In genomic region chr2:3575534-3576324, GRCh38 we compare ENCODE assay signal across 9 cellular contexts. TPM values are rescaled to one million over a fixed set of nuclear protein-coding genes. Genes with fewer than 3 reads are reported as not detected.
DNase-seq lines count a peak whose midpoint lies in the region; ATAC-seq and TF ChIP-seq lines count a peak whose summit lies in the region.
"Had no signal": no experiment of that assay in that cellular context is flagged by ENCODE, and none has a peak within 500 bp of the region (broad histone marks: within the 10 kb centered on the region; RNA-seq: fewer than 3 reads in every experiment).

No MANE protein-coding gene starts in this region.

- no peak for DNase-seq in A673 (ENCODE audit: low spot score)
- peak; percentile 42 for DNase-seq in activated CD4-positive, alpha-beta memory T cell treated with anti-CD3 and anti-CD28 coated beads for 36 hours
- DNase-seq in epithelial cell of prostate (ENCODE audit: low read depth, low spot score), result no peak
- no peak for DNase-seq in SHP77 treated with DMSO at 0.1 percent for 48 hours (lab: John Stamatoyannopoulos, UW)
- DNase-seq in GM10248 (ENCODE audit: extremely low spot score), result no peak

- H3K27me3 ChIP-seq in A673 (replicated peaks; ENCODE audit: insufficient read depth, low read depth, low read length, poor library complexity), result no peaks in the 10 kb centered on the region

- TF ChIP-seq CTCF in A673 (conservative IDR thresholded peaks at IDR 0.05; ENCODE audit: low read depth, low read length) (no peak), nephron (IDR thresholded peaks at IDR 0.05; ENCODE audit: unreplicated experiment in 3 of 3) (no peak), GM10248 (IDR thresholded peaks at IDR 0.05; ENCODE audit: control extremely low read depth, extremely low read depth, low read depth, missing control alignments) (no peak)

- BruUV-seq in A673 (replicated peaks; lab: Mats Ljungman, UMichigan), result no TSS peak

- ATAC-seq in GM19397 (IDR thresholded peaks at IDR 0.05; ENCODE audit: unreplicated experiment), result peak; percentile 35
- ATAC-seq in HG03520 (IDR thresholded peaks at IDR 0.05; ENCODE audit: unreplicated experiment), result peak; percentile 21

- POLR2A ChIA-PET in A673 (lab: Charles Lee; ENCODE audit: low non-redundant PET) (no interaction called here), GM10248 (lab: Yijun Ruan, JAX) (interaction anchor here (0.9 kb wide), 1 partner anchor 9 kb away, joined by 3 read pairs; no protein-coding TSS in a partner anchor)
- POLR2A ChIA-PET in activated CD4-positive, alpha-beta memory T cell treated with anti-CD3 and anti-CD28 coated beads for 36 hours (lab: Charles Lee), result interaction anchor here (1.2 to 7.7 kb wide), 5 partner anchors 9 to 76 kb away, joined by 3 to 61 read pairs (median 5); partner anchors contain the start of genes ADI1 and RNASEH1

- CTCF ChIA-PET in A673 (lab: Charles Lee) (no interaction called here), GM10248 (lab: Yijun Ruan, JAX) (interaction anchor here (1.1 to 1.4 kb wide), 2 partner anchors 9 to 19 kb away, joined by 3 to 4 read pairs; no protein-coding TSS in a partner anchor)
- CTCF ChIA-PET in activated CD4-positive, alpha-beta memory T cell treated with anti-CD3 and anti-CD28 coated beads for 36 hours (lab: Charles Lee), result interaction anchor here (0.9 to 1.3 kb wide), 3 partner anchors 9 to 76 kb away, joined by 3 to 4 read pairs (median 4); partner anchors contain the start of gene RNASEH1

- peaks cover 44% of the 10 kb centered on the region for H3K4me1 Mint-ChIP-seq in activated CD4-positive, alpha-beta memory T cell treated with anti-CD3 and anti-CD28 coated beads for 36 hours (ENCODE audit: low read depth)
- H3K4me1 Mint-ChIP-seq in nephron, result peaks cover 42% of the 10 kb centered on the region

- H3K27me3 Mint-ChIP-seq in activated CD4-positive, alpha-beta memory T cell treated with anti-CD3 and anti-CD28 coated beads for 36 hours, result no peaks in the 10 kb centered on the region
- H3K27me3 Mint-ChIP-seq in nephron (ENCODE audit: low read depth), result no peaks in the 10 kb centered on the region

- peak overlapping the region; percentile 68 for H3K4me3 ChIP-seq in A673 (ENCODE audit: low read depth, low read length, poor library complexity, severe bottlenecking)

- H3K27ac Mint-ChIP-seq in activated CD4-positive, alpha-beta memory T cell treated with anti-CD3 and anti-CD28 coated beads for 36 hours, result peak overlapping the region; percentile 93
- peak overlapping the region; percentile 46 to 92 (median 92) for H3K27ac Mint-ChIP-seq in nephron

- intact Hi-C loops in A673 (cut with micrococcal nuclease; ENCODE audit: unreplicated experiment), result loop anchor here (1.0 kb wide), 1 partner anchor 17 kb away; the partner anchor contains the start of gene RNASEH1
- intact Hi-C loops in activated CD4-positive, alpha-beta memory T cell treated with anti-CD3 and anti-CD28 coated beads for 36 hours (cut with micrococcal nuclease), result loop anchor here (1.0 to 2.0 kb wide), 5 partner anchors 18 to 353 kb away; partner anchors contain the start of genes ADI1 and EIPR1

- peak overlapping the region; percentile 98 for H3K4me3 Mint-ChIP-seq in activated CD4-positive, alpha-beta memory T cell treated with anti-CD3 and anti-CD28 coated beads for 36 hours
- peak overlapping the region; percentile 91 to 97 (median 96) for H3K4me3 Mint-ChIP-seq in nephron

- peaks cover 51% of the 10 kb centered on the region for H3K36me3 Mint-ChIP-seq in activated CD4-positive, alpha-beta memory T cell treated with anti-CD3 and anti-CD28 coated beads for 36 hours
- H3K36me3 Mint-ChIP-seq in nephron (ENCODE audit: low read depth), result peaks cover 51% of the 10 kb centered on the region

- H3K9me3 Mint-ChIP-seq in activated CD4-positive, alpha-beta memory T cell treated with anti-CD3 and anti-CD28 coated beads for 36 hours, result no peaks in the 10 kb centered on the region
- H3K9me3 Mint-ChIP-seq in nephron, result no peaks in the 10 kb centered on the region

- H3K27ac ChIP-seq in A673 (ENCODE audit: low read depth, low read length, poor library complexity, severe bottlenecking) (peak overlapping the region; percentile 93), epithelial cell of prostate (peak overlapping the region; percentile 81)

- H3K9me3 ChIP-seq in A673 (ENCODE audit: low read depth, low read length, poor library complexity, severe bottlenecking), result no peaks in the 10 kb centered on the region

- peaks cover 50% of the 10 kb centered on the region for H3K36me3 ChIP-seq in A673 (ENCODE audit: insufficient read depth, low read length, poor library complexity, severe bottlenecking)

- H3K4me1 ChIP-seq in A673 (ENCODE audit: insufficient read depth, low read length, poor library complexity, severe bottlenecking), result peaks cover 16% of the 10 kb centered on the region

RNA-seq across cellular contexts. Expression of gene RPS7, which starts 0.7 kb away (rescaled TPM):
- total RNA-seq in A673 (2021), result 1,383 and 1,475 TPM in 2 replicates
- total RNA-seq in activated CD4-positive, alpha-beta memory T cell treated with anti-CD3 and anti-CD28 coated beads for 36 hours, result 1,000 to 10,000 TPM; 1,694 to 1,737 TPM

RNA-seq across cellular contexts. Expression of gene RNASEH1, which starts 17.6 kb away (rescaled TPM):
- 45.3 and 48.3 TPM in 2 replicates for total RNA-seq in A673 (2021)
- total RNA-seq in activated CD4-positive, alpha-beta memory T cell treated with anti-CD3 and anti-CD28 coated beads for 36 hours, result 10 to 100 TPM; 23.6 to 24.8 TPM

RNA-seq across cellular contexts. Expression of gene COLEC11, which starts 19.2 kb away (rescaled TPM):
- total RNA-seq in A673 (2021), result 0.63 and 0.77 TPM in 2 replicates
- under 1 TPM in 1 of 2 experiments, not detected in 1; 0.31 TPM for total RNA-seq in activated CD4-positive, alpha-beta memory T cell treated with anti-CD3 and anti-CD28 coated beads for 36 hours
- total RNA-seq: renal cortical epithelial cell had no signal

RNA-seq across cellular contexts. Expression of gene ADI1, which starts 56.4 kb away (rescaled TPM):
- total RNA-seq in A673 (2021), result 52.4 and 68.3 TPM in 2 replicates
- total RNA-seq in activated CD4-positive, alpha-beta memory T cell treated with anti-CD3 and anti-CD28 coated beads for 36 hours, result 10 to 100 TPM; 36.0 to 36.4 TPM
